Comparison of ENCODE assay signal across 1 cellular context in the genomic region with DNA sequence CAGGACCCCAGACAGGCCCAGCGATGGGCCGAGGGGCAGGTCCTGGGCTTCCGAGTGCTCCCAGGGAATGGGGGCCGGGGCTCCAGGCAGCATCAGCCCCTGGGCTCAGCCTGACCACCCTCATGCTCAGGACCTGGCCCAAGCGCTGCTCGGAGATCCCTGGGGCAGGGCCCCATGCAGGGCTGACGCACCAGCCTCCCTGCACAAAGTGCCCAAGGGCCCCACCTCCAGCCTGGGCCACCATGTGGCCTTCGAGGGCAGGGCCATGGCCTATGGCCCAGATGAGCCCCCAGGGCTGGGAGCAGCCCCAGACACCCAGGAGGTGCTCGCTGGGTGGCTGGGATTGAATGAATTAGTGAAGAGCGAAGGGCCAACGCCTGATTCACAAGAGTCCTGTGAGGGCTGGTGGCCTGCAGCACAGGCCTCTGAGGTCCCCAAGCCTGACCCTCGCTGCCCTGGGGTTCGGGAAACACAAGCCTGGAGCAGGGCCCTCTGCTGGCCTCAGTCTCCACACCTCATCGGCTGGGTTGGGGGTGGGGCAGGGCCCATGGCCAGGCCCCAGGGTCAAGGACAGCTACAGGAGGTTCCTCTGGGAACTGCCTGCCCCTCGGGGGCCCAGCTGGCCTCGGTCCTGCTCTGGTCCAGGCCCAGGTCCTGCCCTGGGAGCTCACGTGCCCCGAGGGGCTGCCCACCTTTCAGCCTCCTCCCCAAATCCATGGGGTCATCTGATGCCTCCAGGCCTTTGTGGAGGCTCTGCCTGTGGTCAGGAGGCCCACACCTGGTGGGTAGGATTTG.
TF ChIP-seq lines count a peak whose summit lies in the region.

No MANE protein-coding gene starts in this region.

TF ChIP-seq in HepG2, 621 proteins besides CTCF, POLR2A, EP300 and RAD21 (continued from another document and continues in another):
- TF ChIP-seq, protein P1, sequence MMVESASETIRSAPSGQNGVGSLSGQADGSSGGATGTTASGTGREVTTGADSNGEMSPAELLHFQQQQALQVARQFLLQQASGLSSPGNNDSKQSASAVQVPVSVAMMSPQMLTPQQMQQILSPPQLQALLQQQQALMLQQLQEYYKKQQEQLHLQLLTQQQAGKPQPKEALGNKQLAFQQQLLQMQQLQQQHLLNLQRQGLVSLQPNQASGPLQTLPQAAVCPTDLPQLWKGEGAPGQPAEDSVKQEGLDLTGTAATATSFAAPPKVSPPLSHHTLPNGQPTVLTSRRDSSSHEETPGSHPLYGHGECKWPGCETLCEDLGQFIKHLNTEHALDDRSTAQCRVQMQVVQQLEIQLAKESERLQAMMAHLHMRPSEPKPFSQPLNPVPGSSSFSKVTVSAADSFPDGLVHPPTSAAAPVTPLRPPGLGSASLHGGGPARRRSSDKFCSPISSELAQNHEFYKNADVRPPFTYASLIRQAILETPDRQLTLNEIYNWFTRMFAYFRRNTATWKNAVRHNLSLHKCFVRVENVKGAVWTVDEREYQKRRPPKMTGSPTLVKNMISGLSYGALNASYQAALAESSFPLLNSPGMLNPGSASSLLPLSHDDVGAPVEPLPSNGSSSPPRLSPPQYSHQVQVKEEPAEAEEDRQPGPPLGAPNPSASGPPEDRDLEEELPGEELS (CRISPR knock-in tag; IDR thresholded peaks at IDR 0.05): peak; percentile 61; the same call in 1 of the 2 replicates
- TF ChIP-seq, protein P2, sequence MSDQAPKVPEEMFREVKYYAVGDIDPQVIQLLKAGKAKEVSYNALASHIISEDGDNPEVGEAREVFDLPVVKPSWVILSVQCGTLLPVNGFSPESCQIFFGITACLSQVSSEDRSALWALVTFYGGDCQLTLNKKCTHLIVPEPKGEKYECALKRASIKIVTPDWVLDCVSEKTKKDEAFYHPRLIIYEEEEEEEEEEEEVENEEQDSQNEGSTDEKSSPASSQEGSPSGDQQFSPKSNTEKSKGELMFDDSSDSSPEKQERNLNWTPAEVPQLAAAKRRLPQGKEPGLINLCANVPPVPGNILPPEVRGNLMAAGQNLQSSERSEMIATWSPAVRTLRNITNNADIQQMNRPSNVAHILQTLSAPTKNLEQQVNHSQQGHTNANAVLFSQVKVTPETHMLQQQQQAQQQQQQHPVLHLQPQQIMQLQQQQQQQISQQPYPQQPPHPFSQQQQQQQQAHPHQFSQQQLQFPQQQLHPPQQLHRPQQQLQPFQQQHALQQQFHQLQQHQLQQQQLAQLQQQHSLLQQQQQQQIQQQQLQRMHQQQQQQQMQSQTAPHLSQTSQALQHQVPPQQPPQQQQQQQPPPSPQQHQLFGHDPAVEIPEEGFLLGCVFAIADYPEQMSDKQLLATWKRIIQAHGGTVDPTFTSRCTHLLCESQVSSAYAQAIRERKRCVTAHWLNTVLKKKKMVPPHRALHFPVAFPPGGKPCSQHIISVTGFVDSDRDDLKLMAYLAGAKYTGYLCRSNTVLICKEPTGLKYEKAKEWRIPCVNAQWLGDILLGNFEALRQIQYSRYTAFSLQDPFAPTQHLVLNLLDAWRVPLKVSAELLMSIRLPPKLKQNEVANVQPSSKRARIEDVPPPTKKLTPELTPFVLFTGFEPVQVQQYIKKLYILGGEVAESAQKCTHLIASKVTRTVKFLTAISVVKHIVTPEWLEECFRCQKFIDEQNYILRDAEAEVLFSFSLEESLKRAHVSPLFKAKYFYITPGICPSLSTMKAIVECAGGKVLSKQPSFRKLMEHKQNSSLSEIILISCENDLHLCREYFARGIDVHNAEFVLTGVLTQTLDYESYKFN (CRISPR knock-in tag; conservative IDR thresholded peaks at IDR 0.05): peak; percentile 95
- TF ChIP-seq GATAD1 (CRISPR knock-in tag; IDR thresholded peaks at IDR 0.05) (no peak), ZSCAN22 (CRISPR knock-in tag; IDR thresholded peaks at IDR 0.05) (no peak), MAFG (CRISPR knock-in tag; IDR thresholded peaks at IDR 0.05) (no peak), ZNF282 (IDR thresholded peaks at IDR 0.05; ENCODE audit: partially characterized antibody) (no peak), FOXM1 (CRISPR knock-in tag; IDR thresholded peaks at IDR 0.05) (no peak), SYNCRIP (IDR thresholded peaks at IDR 0.05; ENCODE audit: insufficient read depth, low read depth, low read length) (no peak), RFX3 (CRISPR knock-in tag; IDR thresholded peaks at IDR 0.05) (no peak), HOXA5 (CRISPR knock-in tag; IDR thresholded peaks at IDR 0.05) (peak; percentile 25; the same call in 1 of the 2 replicates), SOX13 (IDR thresholded peaks at IDR 0.05) (no peak), SOX13 (CRISPR knock-in tag; conservative IDR thresholded peaks at IDR 0.05 in 1 of 2, IDR thresholded peaks at IDR 0.05 in 1 of 2) (peak in 1 of 2 experiments; percentile 78; a peak in 2 of 4 replicates), ZEB1 (IDR thresholded peaks at IDR 0.05; ENCODE audit: insufficient replicate concordance, low read depth) (no peak), ZNF264 (CRISPR knock-in tag; IDR thresholded peaks at IDR 0.05) (peak; percentile 45; the same call in 1 of the 2 replicates), PAF1 (CRISPR knock-in tag; IDR thresholded peaks at IDR 0.05) (no peak), NR3C1 (CRISPR knock-in tag; IDR thresholded peaks at IDR 0.05) (no peak), ZNF746 (CRISPR knock-in tag; IDR thresholded peaks at IDR 0.05) (peak; percentile 94), ZNF441 (CRISPR knock-in tag; IDR thresholded peaks at IDR 0.05; ENCODE audit: borderline replicate concordance) (no peak), NBN (conservative IDR thresholded peaks at IDR 0.05) (no peak), NFKB2 (CRISPR knock-in tag; IDR thresholded peaks at IDR 0.05; ENCODE audit: borderline replicate concordance) (peak; percentile 56; the same call in 1 of the 2 replicates), ZFY (CRISPR knock-in tag; IDR thresholded peaks at IDR 0.05) (peak; percentile 88), THAP11 (CRISPR knock-in tag; IDR thresholded peaks at IDR 0.05) (peak; percentile 67), KLF16 (CRISPR knock-in tag; IDR thresholded peaks at IDR 0.05) (peak in 1 of 2 experiments; percentile 52; a peak in 1 of 4 replicates), NFE2L2 (IDR thresholded peaks at IDR 0.05; ENCODE audit: low read length) (no peak), HNRNPUL1 (IDR thresholded peaks at IDR 0.05; ENCODE audit: low read depth, low read length) (no peak), ZKSCAN1 (IDR thresholded peaks at IDR 0.05; ENCODE audit: low read length) (no peak), FOXA3 (CRISPR knock-in tag; IDR thresholded peaks at IDR 0.05) (peak; percentile 65), ZNF17 (CRISPR knock-in tag; IDR thresholded peaks at IDR 0.05) (no peak)
- TF ChIP-seq, protein P3, sequence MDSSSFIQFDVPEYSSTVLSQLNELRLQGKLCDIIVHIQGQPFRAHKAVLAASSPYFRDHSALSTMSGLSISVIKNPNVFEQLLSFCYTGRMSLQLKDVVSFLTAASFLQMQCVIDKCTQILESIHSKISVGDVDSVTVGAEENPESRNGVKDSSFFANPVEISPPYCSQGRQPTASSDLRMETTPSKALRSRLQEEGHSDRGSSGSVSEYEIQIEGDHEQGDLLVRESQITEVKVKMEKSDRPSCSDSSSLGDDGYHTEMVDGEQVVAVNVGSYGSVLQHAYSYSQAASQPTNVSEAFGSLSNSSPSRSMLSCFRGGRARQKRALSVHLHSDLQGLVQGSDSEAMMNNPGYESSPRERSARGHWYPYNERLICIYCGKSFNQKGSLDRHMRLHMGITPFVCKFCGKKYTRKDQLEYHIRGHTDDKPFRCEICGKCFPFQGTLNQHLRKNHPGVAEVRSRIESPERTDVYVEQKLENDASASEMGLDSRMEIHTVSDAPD (CRISPR knock-in tag; IDR thresholded peaks at IDR 0.05): peak; percentile 86
- TF ChIP-seq, protein P4, sequence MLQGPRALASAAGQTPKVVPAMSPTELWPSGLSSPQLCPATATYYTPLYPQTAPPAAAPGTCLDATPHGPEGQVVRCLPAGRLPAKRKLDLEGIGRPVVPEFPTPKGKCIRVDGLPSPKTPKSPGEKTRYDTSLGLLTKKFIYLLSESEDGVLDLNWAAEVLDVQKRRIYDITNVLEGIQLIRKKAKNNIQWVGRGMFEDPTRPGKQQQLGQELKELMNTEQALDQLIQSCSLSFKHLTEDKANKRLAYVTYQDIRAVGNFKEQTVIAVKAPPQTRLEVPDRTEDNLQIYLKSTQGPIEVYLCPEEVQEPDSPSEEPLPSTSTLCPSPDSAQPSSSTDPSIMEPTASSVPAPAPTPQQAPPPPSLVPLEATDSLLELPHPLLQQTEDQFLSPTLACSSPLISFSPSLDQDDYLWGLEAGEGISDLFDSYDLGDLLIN (CRISPR knock-in tag; IDR thresholded peaks at IDR 0.05; ENCODE audit: borderline replicate concordance): no peak
- TF ChIP-seq, protein P5, sequence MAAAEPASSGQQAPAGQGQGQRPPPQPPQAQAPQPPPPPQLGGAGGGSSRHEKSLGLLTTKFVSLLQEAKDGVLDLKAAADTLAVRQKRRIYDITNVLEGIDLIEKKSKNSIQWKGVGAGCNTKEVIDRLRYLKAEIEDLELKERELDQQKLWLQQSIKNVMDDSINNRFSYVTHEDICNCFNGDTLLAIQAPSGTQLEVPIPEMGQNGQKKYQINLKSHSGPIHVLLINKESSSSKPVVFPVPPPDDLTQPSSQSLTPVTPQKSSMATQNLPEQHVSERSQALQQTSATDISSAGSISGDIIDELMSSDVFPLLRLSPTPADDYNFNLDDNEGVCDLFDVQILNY (CRISPR knock-in tag; conservative IDR thresholded peaks at IDR 0.05): no peak
- TF ChIP-seq, protein P6, sequence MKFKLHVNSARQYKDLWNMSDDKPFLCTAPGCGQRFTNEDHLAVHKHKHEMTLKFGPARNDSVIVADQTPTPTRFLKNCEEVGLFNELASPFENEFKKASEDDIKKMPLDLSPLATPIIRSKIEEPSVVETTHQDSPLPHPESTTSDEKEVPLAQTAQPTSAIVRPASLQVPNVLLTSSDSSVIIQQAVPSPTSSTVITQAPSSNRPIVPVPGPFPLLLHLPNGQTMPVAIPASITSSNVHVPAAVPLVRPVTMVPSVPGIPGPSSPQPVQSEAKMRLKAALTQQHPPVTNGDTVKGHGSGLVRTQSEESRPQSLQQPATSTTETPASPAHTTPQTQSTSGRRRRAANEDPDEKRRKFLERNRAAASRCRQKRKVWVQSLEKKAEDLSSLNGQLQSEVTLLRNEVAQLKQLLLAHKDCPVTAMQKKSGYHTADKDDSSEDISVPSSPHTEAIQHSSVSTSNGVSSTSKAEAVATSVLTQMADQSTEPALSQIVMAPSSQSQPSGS (CRISPR knock-in tag; IDR thresholded peaks at IDR 0.05): peak; percentile 78
- TF ChIP-seq, protein P7, sequence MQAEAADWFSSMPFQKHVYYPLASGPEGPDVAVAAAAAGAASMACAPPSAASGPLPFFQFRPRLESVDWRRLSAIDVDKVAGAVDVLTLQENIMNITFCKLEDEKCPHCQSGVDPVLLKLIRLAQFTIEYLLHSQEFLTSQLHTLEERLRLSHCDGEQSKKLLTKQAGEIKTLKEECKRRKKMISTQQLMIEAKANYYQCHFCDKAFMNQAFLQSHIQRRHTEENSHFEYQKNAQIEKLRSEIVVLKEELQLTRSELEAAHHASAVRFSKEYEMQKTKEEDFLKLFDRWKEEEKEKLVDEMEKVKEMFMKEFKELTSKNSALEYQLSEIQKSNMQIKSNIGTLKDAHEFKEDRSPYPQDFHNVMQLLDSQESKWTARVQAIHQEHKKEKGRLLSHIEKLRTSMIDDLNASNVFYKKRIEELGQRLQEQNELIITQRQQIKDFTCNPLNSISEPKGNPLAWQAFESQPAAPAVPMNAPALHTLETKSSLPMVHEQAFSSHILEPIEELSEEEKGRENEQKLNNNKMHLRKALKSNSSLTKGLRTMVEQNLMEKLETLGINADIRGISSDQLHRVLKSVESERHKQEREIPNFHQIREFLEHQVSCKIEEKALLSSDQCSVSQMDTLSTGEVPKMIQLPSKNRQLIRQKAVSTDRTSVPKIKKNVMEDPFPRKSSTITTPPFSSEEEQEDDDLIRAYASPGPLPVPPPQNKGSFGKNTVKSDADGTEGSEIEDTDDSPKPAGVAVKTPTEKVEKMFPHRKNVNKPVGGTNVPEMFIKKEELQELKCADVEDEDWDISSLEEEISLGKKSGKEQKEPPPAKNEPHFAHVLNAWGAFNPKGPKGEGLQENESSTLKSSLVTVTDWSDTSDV (CRISPR knock-in tag; IDR thresholded peaks at IDR 0.05): no peak
- TF ChIP-seq, protein P8, sequence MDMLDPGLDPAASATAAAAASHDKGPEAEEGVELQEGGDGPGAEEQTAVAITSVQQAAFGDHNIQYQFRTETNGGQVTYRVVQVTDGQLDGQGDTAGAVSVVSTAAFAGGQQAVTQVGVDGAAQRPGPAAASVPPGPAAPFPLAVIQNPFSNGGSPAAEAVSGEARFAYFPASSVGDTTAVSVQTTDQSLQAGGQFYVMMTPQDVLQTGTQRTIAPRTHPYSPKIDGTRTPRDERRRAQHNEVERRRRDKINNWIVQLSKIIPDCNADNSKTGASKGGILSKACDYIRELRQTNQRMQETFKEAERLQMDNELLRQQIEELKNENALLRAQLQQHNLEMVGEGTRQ (IDR thresholded peaks at IDR 0.05; ENCODE audit: low read depth, low read length): no peak
- TF ChIP-seq, protein P8 (CRISPR knock-in tag; IDR thresholded peaks at IDR 0.05; ENCODE audit: borderline replicate concordance): peak; percentile 66; the same call in 1 of the 2 replicates
- TF ChIP-seq, protein P9, sequence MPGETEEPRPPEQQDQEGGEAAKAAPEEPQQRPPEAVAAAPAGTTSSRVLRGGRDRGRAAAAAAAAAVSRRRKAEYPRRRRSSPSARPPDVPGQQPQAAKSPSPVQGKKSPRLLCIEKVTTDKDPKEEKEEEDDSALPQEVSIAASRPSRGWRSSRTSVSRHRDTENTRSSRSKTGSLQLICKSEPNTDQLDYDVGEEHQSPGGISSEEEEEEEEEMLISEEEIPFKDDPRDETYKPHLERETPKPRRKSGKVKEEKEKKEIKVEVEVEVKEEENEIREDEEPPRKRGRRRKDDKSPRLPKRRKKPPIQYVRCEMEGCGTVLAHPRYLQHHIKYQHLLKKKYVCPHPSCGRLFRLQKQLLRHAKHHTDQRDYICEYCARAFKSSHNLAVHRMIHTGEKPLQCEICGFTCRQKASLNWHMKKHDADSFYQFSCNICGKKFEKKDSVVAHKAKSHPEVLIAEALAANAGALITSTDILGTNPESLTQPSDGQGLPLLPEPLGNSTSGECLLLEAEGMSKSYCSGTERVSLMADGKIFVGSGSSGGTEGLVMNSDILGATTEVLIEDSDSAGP (CRISPR knock-in tag; IDR thresholded peaks at IDR 0.05; ENCODE audit: borderline replicate concordance): no peak
- TF ChIP-seq, protein P10, sequence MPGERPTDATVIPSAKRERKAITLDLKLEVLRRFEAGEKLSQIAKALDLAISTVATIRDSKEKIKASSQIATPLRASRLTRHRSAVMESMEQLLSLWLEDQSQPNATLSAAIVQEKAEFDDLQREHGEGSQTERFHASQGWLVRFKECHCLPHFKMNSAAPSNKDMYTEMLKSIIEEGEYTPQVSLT (CRISPR knock-in tag; IDR thresholded peaks at IDR 0.05; ENCODE audit: borderline replicate concordance, low read depth): no peak
- TF ChIP-seq, protein P11, sequence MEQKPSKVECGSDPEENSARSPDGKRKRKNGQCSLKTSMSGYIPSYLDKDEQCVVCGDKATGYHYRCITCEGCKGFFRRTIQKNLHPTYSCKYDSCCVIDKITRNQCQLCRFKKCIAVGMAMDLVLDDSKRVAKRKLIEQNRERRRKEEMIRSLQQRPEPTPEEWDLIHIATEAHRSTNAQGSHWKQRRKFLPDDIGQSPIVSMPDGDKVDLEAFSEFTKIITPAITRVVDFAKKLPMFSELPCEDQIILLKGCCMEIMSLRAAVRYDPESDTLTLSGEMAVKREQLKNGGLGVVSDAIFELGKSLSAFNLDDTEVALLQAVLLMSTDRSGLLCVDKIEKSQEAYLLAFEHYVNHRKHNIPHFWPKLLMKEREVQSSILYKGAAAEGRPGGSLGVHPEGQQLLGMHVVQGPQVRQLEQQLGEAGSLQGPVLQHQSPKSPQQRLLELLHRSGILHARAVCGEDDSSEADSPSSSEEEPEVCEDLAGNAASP (CRISPR knock-in tag; IDR thresholded peaks at IDR 0.05; ENCODE audit: borderline replicate concordance): peak; percentile 96
